16 cellular contexts compared by ENCODE assay signal in genomic region chr4:7381221-7381889, GRCh38. TPM values are rescaled to one million over a fixed set of nuclear protein-coding genes. Genes with fewer than 3 reads are reported as not detected.
DNase-seq lines count a peak whose midpoint lies in the region; ATAC-seq and TF ChIP-seq lines count a peak whose summit lies in the region.
"Had no signal": no experiment of that assay in that cellular context is flagged by ENCODE, and none has a peak within 500 bp of the region (broad histone marks: within the 10 kb centered on the region; RNA-seq: fewer than 3 reads in every experiment).

No MANE protein-coding gene starts in this region.

- peaks cover 0 to 4% of the 10 kb centered on the region in 2 donors for H3K4me1 ChIP-seq in neuronal stem cell (ENCODE audit: control insufficient read depth in 2 of 2, insufficient read depth in 1 of 2, low read depth in 1 of 2, low read length in 2 of 2)
- H3K4me1 ChIP-seq: HAP-1 had no signal

- H2BK15ac ChIP-seq in neuronal stem cell (ENCODE audit: low read length), result no peak overlapping the region

- H3K36me3 ChIP-seq in BJ (ENCODE audit: control insufficient read depth, insufficient read depth, low read length) (no peaks in the 10 kb centered on the region), neuronal stem cell (replicated peaks in 1 of 2; ENCODE audit: control insufficient read depth in 2 of 2, insufficient read depth in 2 of 2, low read length in 2 of 2) (no peaks in the 10 kb centered on the region)
- H3K36me3 ChIP-seq: HAP-1 had no signal

- H2BK120ac ChIP-seq in neuronal stem cell (ENCODE audit: low read depth, low read length), result no peak overlapping the region

- H3K27ac ChIP-seq in neuronal stem cell (replicated peaks; ENCODE audit: low read length), result no peak overlapping the region

- WGBS in neuronal stem cell (ENCODE audit: extremely low coverage in 2 of 2, insufficient read length in 2 of 2, insufficient replicate concordance in 1 of 2), 2 donors, result no CpG with 5 or more reads among the region's 9 CpGs

- no peaks in the 10 kb centered on the region for H3K9me3 ChIP-seq in neuronal stem cell (replicated peaks in 1 of 2; ENCODE audit: control insufficient read depth in 2 of 2, insufficient read depth in 1 of 2, low read depth in 1 of 2, low read length in 2 of 2)
- H3K9me3 ChIP-seq: HAP-1 had no signal

- TF ChIP-seq CTCF in BJ (IDR thresholded peaks at IDR 0.05; ENCODE audit: insufficient read depth, low read depth, low read length), result 0 out of 2 replicates have a peak, but pooled peaks have one; percentile 3
- TF ChIP-seq CTCF in HFFc6 (IDR thresholded peaks at IDR 0.05), result peak; percentile 54

- POLR2A ChIA-PET in BJ (lab: Charles Lee), result no interaction called here

- no peak overlapping the region for H3K23ac ChIP-seq in neuronal stem cell (ENCODE audit: low read depth, low read length, poor library complexity)

- no peak overlapping the region for H3K9ac ChIP-seq in neuronal stem cell (ENCODE audit: low read depth, low read length, poor library complexity)

- H4K8ac ChIP-seq in neuronal stem cell (ENCODE audit: low read depth, low read length), result no peak overlapping the region

- H3K79me1 ChIP-seq in neuronal stem cell (ENCODE audit: low read depth, low read length), result no peaks in the 10 kb centered on the region

- no peak overlapping the region for H4K91ac ChIP-seq in neuronal stem cell (ENCODE audit: low read depth, low read length, poor library complexity)

- peak; percentile 53 for ATAC-seq in esophagus mucosa
- ATAC-seq in HG03565 (IDR thresholded peaks at IDR 0.05; ENCODE audit: unreplicated experiment), result no peak
- no peak for ATAC-seq in HG03457 (IDR thresholded peaks at IDR 0.05; ENCODE audit: unreplicated experiment)
- ATAC-seq: activated naive CD4-positive, alpha-beta T cell treated with anti-CD3 and anti-CD28 coated beads, Interleukin-2, amount 50 U/mL, for 72 hours had no signal

- DNase-seq in BJ (ENCODE audit: low read depth), result no peak
- peak; percentile 4 for DNase-seq in HFFc6
- no peak for DNase-seq in neuronal stem cell (ENCODE audit: low spot score)
- DNase-seq in SK-N-DZ (ENCODE audit: low spot score), result no peak
- no peak for DNase-seq in activated T-cell treated with anti-CD3 and anti-CD28 coated beads, Interleukin-2, amount 50 U/mL, for 24 hours
- DNase-seq: NCI-H1694 treated with DMSO at 0.1 percent for 48 hours, NCI-H524, RPMI8226 had no signal

- H2BK5ac ChIP-seq in neuronal stem cell (ENCODE audit: low read length), result no peak overlapping the region

- H3K4me3 ChIP-seq in BJ (ENCODE audit: low read depth, low read length) (no peak overlapping the region), neuronal stem cell (ENCODE audit: low read length in 2 of 2) (no peak overlapping the region)
- H3K4me3 ChIP-seq: HAP-1, lung had no signal

- H3K14ac ChIP-seq in neuronal stem cell (ENCODE audit: low read length), result no peak overlapping the region

- H2BK12ac ChIP-seq in neuronal stem cell (ENCODE audit: low read length), result no peak overlapping the region

- no peaks in the 10 kb centered on the region for H3K9me3 Mint-ChIP-seq in HFFc6
- no peaks in the 10 kb centered on the region for H3K9me3 Mint-ChIP-seq in activated T-cell treated with anti-CD3 and anti-CD28 coated beads, Interleukin-2, amount 50 U/mL, for 24 hours
- H3K9me3 Mint-ChIP-seq: central memory CD8-positive, alpha-beta T cell had no signal

- H3K27ac Mint-ChIP-seq in HFFc6, result no peak overlapping the region
- no peak overlapping the region for H3K27ac Mint-ChIP-seq in activated T-cell treated with anti-CD3 and anti-CD28 coated beads, Interleukin-2, amount 50 U/mL, for 24 hours
- H3K27ac Mint-ChIP-seq: activated naive CD4-positive, alpha-beta T cell treated with anti-CD3 and anti-CD28 coated beads, Interleukin-2, amount 50 U/mL, for 72 hours had no signal

- H3K4me2 ChIP-seq in neuronal stem cell (ENCODE audit: insufficient read depth, low read length, poor library complexity, severe bottlenecking), result no peak overlapping the region

- peak overlapping the region; percentile 68 for H3K18ac ChIP-seq in neuronal stem cell (ENCODE audit: low read length)

- no peaks in the 10 kb centered on the region for H3K36me3 Mint-ChIP-seq in HFFc6 (ENCODE audit: low read depth)
- H3K36me3 Mint-ChIP-seq in activated T-cell treated with anti-CD3 and anti-CD28 coated beads, Interleukin-2, amount 50 U/mL, for 24 hours (ENCODE audit: low read depth), result no peaks in the 10 kb centered on the region

- peaks cover 65% of the 10 kb centered on the region for H3K27me3 Mint-ChIP-seq in HFFc6 (ENCODE audit: insufficient read depth)
- peaks cover 48% of the 10 kb centered on the region for H3K27me3 Mint-ChIP-seq in activated T-cell treated with anti-CD3 and anti-CD28 coated beads, Interleukin-2, amount 50 U/mL, for 24 hours

- CTCF ChIA-PET in BJ (lab: Yijun Ruan, JAX), result interaction anchor here (1.6 kb wide), 1 partner anchor 10 kb away, joined by 4 read pairs; no protein-coding TSS in a partner anchor

- no peak overlapping the region for H3K4me3 Mint-ChIP-seq in HFFc6
- H3K4me3 Mint-ChIP-seq in activated T-cell treated with anti-CD3 and anti-CD28 coated beads, Interleukin-2, amount 50 U/mL, for 24 hours, result no peak overlapping the region
- H3K4me3 Mint-ChIP-seq: central memory CD8-positive, alpha-beta T cell had no signal

- no peak overlapping the region for H2AFZ ChIP-seq in neuronal stem cell (ENCODE audit: low read length)

- H3K4ac ChIP-seq in neuronal stem cell (ENCODE audit: low read length), result no peak overlapping the region

- peak overlapping the region; percentile 27 for H2AK5ac ChIP-seq in neuronal stem cell (ENCODE audit: low read depth, low read length)

- no peaks in the 10 kb centered on the region; the same call in 1 of the 2 replicates for H3K4me1 Mint-ChIP-seq in HFFc6 (ENCODE audit: low read depth)
- H3K4me1 Mint-ChIP-seq in activated T-cell treated with anti-CD3 and anti-CD28 coated beads, Interleukin-2, amount 50 U/mL, for 24 hours (ENCODE audit: low read depth), result no peaks in the 10 kb centered on the region
- H3K4me1 Mint-ChIP-seq: central memory CD8-positive, alpha-beta T cell had no signal

- H3K27me3 ChIP-seq in BJ (ENCODE audit: control insufficient read depth, insufficient read depth, low read length), result peaks cover 12% of the 10 kb centered on the region
- H3K27me3 ChIP-seq in neuronal stem cell (ENCODE audit: control insufficient read depth in 3 of 3, insufficient read depth in 3 of 3, low read depth in 1 of 3, low read length in 3 of 3), result peaks cover 0 to 9% (median 0%) of the 10 kb centered on the region in 3 experiments

RNA-seq across cellular contexts. Expression of gene PSAPL1, which starts 53.4 kb away (rescaled TPM):
- not detected in 2 replicates for polyA plus RNA-seq in BJ (2011; rRNA removed)
- polyA minus RNA-seq in BJ (2011; rRNA and poly(A)+ RNA removed), result not detected in 2 replicates
- not detected for total RNA-seq in HFFc6 (2021; fragmentation: NEBNext Ultra II Directional; extraction: Animal tissue kit (Norgen Biotek cat#: 25700))
- total RNA-seq in esophagus mucosa, result not detected
- 0.01 TPM for polyA plus RNA-seq in neuronal stem cell (2013, experiment 1 of 2)
- not detected for polyA plus RNA-seq in neuronal stem cell (2013, experiment 2 of 2)
- polyA plus RNA-seq in SK-N-DZ (2014; cell fraction: cytosol; rRNA removed), result not detected in 2 replicates
- not detected in 2 replicates for polyA plus RNA-seq in SK-N-DZ (2014; cell fraction: nucleus; rRNA removed)
- total RNA-seq: activated CD8-positive, alpha-beta memory T cell treated with anti-CD3 and anti-CD28 coated beads for 36 hours; activated naive CD4-positive, alpha-beta T cell treated with anti-CD3 and anti-CD28 coated beads, Interleukin-2, amount 50 U/mL, for 72 hours had no signal
